9 cellular contexts compared by ENCODE assay signal in genomic region chr9:131578778-131579504, GRCh38. TPM values are rescaled to one million over a fixed set of nuclear protein-coding genes. Genes with fewer than 3 reads are reported as not detected.
DNase-seq lines count a peak whose midpoint lies in the region; ATAC-seq, FAIRE-seq and TF ChIP-seq lines count a peak whose summit lies in the region.
"Had no signal": no experiment of that assay in that cellular context is flagged by ENCODE, and none has a peak within 500 bp of the region (broad histone marks: within the 10 kb centered on the region; RNA-seq: fewer than 3 reads in every experiment).

No MANE protein-coding gene starts in this region.

- H3K9ac ChIP-seq in smooth muscle cell (ENCODE audit: low read depth), result no peak overlapping the region

- no peak overlapping the region for H3K4me2 ChIP-seq in smooth muscle cell

- peaks cover 28% of the 10 kb centered on the region for H3K4me1 Mint-ChIP-seq in CD8-positive, alpha-beta T cell (ENCODE audit: low read depth)
- H3K4me1 Mint-ChIP-seq in natural killer cell, result peaks cover 15 to 42% of the 10 kb centered on the region in 2 donors

- no peaks in the 10 kb centered on the region for H4K20me1 ChIP-seq in smooth muscle cell (ENCODE audit: low read depth)

- no peaks in the 10 kb centered on the region for H3K9me3 ChIP-seq in CD8-positive, alpha-beta T cell (ENCODE audit: low read length)
- H3K9me3 ChIP-seq in smooth muscle cell (replicated peaks; ENCODE audit: low read depth), result no peaks in the 10 kb centered on the region
- no peaks in the 10 kb centered on the region for H3K9me3 ChIP-seq in small intestine (ENCODE audit: control insufficient read depth, low read depth)

- H3K4me1 ChIP-seq in CD8-positive, alpha-beta T cell (ENCODE audit: insufficient read depth, low read length), result peaks cover 32% of the 10 kb centered on the region
- H3K4me1 ChIP-seq in smooth muscle cell (ENCODE audit: low read depth), result no peaks in the 10 kb centered on the region
- no peaks in the 10 kb centered on the region for H3K4me1 ChIP-seq in small intestine (ENCODE audit: control insufficient read depth in 2 of 2, insufficient read depth in 1 of 2, low read depth in 1 of 2, low read length in 1 of 2)

- peaks cover 46% of the 10 kb centered on the region for H3K36me3 Mint-ChIP-seq in CD8-positive, alpha-beta T cell
- H3K36me3 Mint-ChIP-seq in natural killer cell, result no peaks in the 10 kb centered on the region

- H3K27me3 Mint-ChIP-seq in CD8-positive, alpha-beta T cell (ENCODE audit: low read depth), result no peaks in the 10 kb centered on the region
- H3K27me3 Mint-ChIP-seq in natural killer cell (ENCODE audit: low read depth in 2 of 2), result no peaks in the 10 kb centered on the region

- H3K4me3 Mint-ChIP-seq in CD8-positive, alpha-beta T cell, result peak overlapping the region; percentile 66
- H3K4me3 Mint-ChIP-seq in natural killer cell, result peak overlapping the region; percentile 31

- intact Hi-C loops in CD8-positive, alpha-beta T cell (cut with DNase I, micrococcal nuclease), result loop anchor here in 1 of 2 experiments (5.0 kb wide), 1 partner anchor 77 kb away; the partner anchor contains the start of gene POMT1
- intact Hi-C loops in natural killer cell (cut with micrococcal nuclease), result no loop called here

- 96% methylated on average over 25 of the region's 26 CpGs for WGBS in smooth muscle cell (ENCODE audit: low lambda C conversion rate)
- 68 to 76% (median 73%) methylated on average over 26 of the region's 26 CpGs for WGBS in small intestine, 3 donors

- no peaks in the 10 kb centered on the region for H3K27me3 ChIP-seq in CD8-positive, alpha-beta T cell (ENCODE audit: insufficient read depth, low read length)
- H3K27me3 ChIP-seq in smooth muscle cell (ENCODE audit: low read depth) (no peaks in the 10 kb centered on the region), small intestine (ENCODE audit: control insufficient read depth in 2 of 2, insufficient read depth in 2 of 2, low read length in 2 of 2) (no peaks in the 10 kb centered on the region)

- H3K27ac Mint-ChIP-seq in CD8-positive, alpha-beta T cell, result peak overlapping the region; percentile 92
- H3K27ac Mint-ChIP-seq in natural killer cell, result peak overlapping the region; percentile 79 to 83

- no peak overlapping the region for H2AFZ ChIP-seq in smooth muscle cell (ENCODE audit: low read depth)

- POLR2A ChIA-PET in CD8-positive, alpha-beta T cell (lab: Charles Lee), result interaction anchor here (0.8 to 1.5 kb wide), 7 partner anchors 11 to 162 kb away, joined by 3 to 6 read pairs (median 4); no protein-coding TSS in a partner anchor

- ATAC-seq in CD8-positive, alpha-beta T cell, result peak; percentile 95
- ATAC-seq in HG02759 (IDR thresholded peaks at IDR 0.05; ENCODE audit: unreplicated experiment) (peak; percentile 56), natural killer cell (peak; percentile 63 to 85 (median 80))

- no peak for TF ChIP-seq CTCF in CD8-positive, alpha-beta T cell (IDR thresholded peaks at IDR 0.05)
- no peak for TF ChIP-seq CTCF in natural killer cell (IDR thresholded peaks at IDR 0.05)
- TF ChIP-seq CTCF in smooth muscle cell (IDR thresholded peaks at IDR 0.05; ENCODE audit: borderline replicate concordance, insufficient read depth, poor library complexity, severe bottlenecking), result no peak

- H3K36me3 ChIP-seq in CD8-positive, alpha-beta T cell (ENCODE audit: insufficient read depth, low read length), result peaks cover 10% of the 10 kb centered on the region
- H3K36me3 ChIP-seq in smooth muscle cell (ENCODE audit: low read depth), result no peaks in the 10 kb centered on the region
- peaks cover 12 to 17% of the 10 kb centered on the region in 2 donors for H3K36me3 ChIP-seq in small intestine (ENCODE audit: control insufficient read depth in 2 of 2, insufficient read depth in 2 of 2, low read length in 2 of 2)

- CTCF ChIA-PET in CD8-positive, alpha-beta T cell (lab: Charles Lee), result interaction anchor here (0.7 to 2.7 kb wide), 10 partner anchors 12 to 229 kb away, joined by 3 to 9 read pairs (median 4); no protein-coding TSS in a partner anchor

- DNase-seq in CD8-positive, alpha-beta T cell, result peak; percentile 28 to 78 (median 57)
- peak; percentile 59 for DNase-seq in activated T-cell treated with anti-CD3 and anti-CD28 coated beads, Interleukin-2, amount 50 U/mL, for 1 hour
- DNase-seq in natural killer cell, result no peak
- no peak for DNase-seq in D341Med (ENCODE audit: low spot score)
- DNase-seq in 8988T, result no peak
- no peak for DNase-seq in smooth muscle cell (lab: John Stamatoyannopoulos, UW; ENCODE audit: unreplicated experiment)
- DNase-seq in small intestine, result no peak

- no peaks in the 10 kb centered on the region for H3K79me2 ChIP-seq in smooth muscle cell (ENCODE audit: low read depth)

- peak overlapping the region; percentile 52 for H3K27ac ChIP-seq in CD8-positive, alpha-beta T cell (ENCODE audit: low read depth, low read length)
- H3K27ac ChIP-seq in smooth muscle cell (ENCODE audit: low read depth), result no peak overlapping the region
- peak overlapping the region in 1 of 2 donors; percentile 45 for H3K27ac ChIP-seq in small intestine (ENCODE audit: low read depth in 1 of 2, low read length in 1 of 2)

- no peak for FAIRE-seq in small intestine (lab: Jason Lieb, UNC)

- H3K4me3 ChIP-seq in CD8-positive, alpha-beta T cell (ENCODE audit: low read depth, low read length), result peak overlapping the region; percentile 17
- H3K4me3 ChIP-seq in smooth muscle cell (no peak overlapping the region), small intestine (ENCODE audit: low read depth in 1 of 2, low read length in 2 of 2) (no peak overlapping the region)

- H3K9me3 Mint-ChIP-seq in CD8-positive, alpha-beta T cell, result no peaks in the 10 kb centered on the region
- no peaks in the 10 kb centered on the region for H3K9me3 Mint-ChIP-seq in natural killer cell

- no peaks in the 10 kb centered on the region for H3F3A ChIP-seq in smooth muscle cell (ENCODE audit: low read depth)

RNA-seq across cellular contexts. Expression of gene PRRT1B, which starts 33.6 kb away (rescaled TPM):
- not detected for total RNA-seq in CD8-positive, alpha-beta T cell
- total RNA-seq in natural killer cell (not detected), smooth muscle cell (not detected in 2 replicates)
- polyA plus RNA-seq in smooth muscle cell (not detected in 2 replicates), small intestine (under 1 TPM in 2 of 3 donors, not detected in 1; 0.12 to 0.89 TPM)
- total RNA-seq: T-helper 1 cell treated with Interleukin-12 subunit alpha and Interleukin-12 subunit beta and Interleukin-4 antibody, amounts not matched to agents 30 ng/mL and 1 ng/mL, for 36 hours had no signal

RNA-seq across cellular contexts. Expression of gene UCK1, which starts 47.9 kb away (rescaled TPM):
- total RNA-seq in CD8-positive, alpha-beta T cell, result 10 to 100 TPM; 22.6 to 24.7 TPM
- 10 to 100 TPM; 29.9 to 35.2 (median 30.2) TPM for total RNA-seq in natural killer cell
- 9.7 and 13.6 TPM in 2 replicates for total RNA-seq in smooth muscle cell
- polyA plus RNA-seq in smooth muscle cell, result 18.7 and 20.2 TPM in 2 replicates
- polyA plus RNA-seq in small intestine, result 10 to 100 TPM; 18.1 to 34.7 (median 20.8) TPM

Comparison
In these comparisons a context has a peak if more than half of its experiments do, and no peak if none do; other contexts are left out.
1. DNase-seq: peak in CD8-positive, alpha-beta T cell (7 of 7) and activated T-cell treated with anti-CD3 and anti-CD28 coated beads, Interleukin-2, amount 50 U/mL, for 1 hour (single experiment); none in natural killer cell (single experiment), D341Med (single experiment), 8988T (single experiment), smooth muscle cell (single experiment) and small intestine (single experiment).
2. Peak in every context shown above with its lines, with median percentiles within 50 percentile points of each other: ATAC-seq.